ENCODE assay signal across 8 cellular contexts in the genomic region with DNA sequence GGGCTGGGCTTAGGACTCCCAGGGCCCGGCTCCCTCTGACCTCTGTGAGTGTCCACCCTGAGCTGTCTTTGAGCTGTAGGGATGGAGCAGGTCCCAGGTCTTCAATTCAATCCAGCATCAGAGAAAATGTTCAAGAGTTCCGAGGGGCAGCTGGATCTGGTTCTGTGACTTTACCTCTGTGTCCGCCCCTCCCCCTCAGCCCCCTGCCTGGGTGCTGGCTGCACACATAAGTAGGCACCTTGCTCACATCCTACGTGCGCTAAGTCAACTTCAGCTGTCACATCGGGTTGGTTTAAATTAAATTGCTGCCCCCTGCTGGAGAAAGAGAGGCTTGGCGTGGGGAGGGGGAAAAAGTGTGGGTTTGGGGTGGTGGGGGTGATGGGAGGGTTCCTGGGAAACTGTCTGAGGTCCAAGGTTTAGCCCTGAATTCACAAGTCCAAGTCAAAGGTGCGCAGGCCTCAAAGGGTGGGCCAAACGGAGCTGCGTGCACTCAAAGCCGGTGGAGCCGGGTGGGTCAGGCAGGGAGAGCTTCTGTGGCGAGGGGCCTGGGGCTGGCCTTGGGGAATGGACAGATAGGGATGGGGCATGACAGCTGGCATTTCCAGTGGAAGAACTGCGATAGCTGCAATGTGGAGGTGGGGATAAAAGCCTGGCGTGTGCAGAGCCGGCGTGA. TPM values are rescaled to one million over a fixed set of nuclear protein-coding genes. Genes with fewer than 3 reads are reported as not detected.
DNase-seq lines count a peak whose midpoint lies in the region; ATAC-seq, FAIRE-seq and TF ChIP-seq lines count a peak whose summit lies in the region.

No MANE protein-coding gene starts in this region.

- no peak overlapping the region for H2AFZ ChIP-seq in K562 (ENCODE audit: low read depth, low read length)
- H2AFZ ChIP-seq in mesenchymal stem cell (ENCODE audit: low read depth, low read length), result no peak overlapping the region

- H3K14ac ChIP-seq in mesenchymal stem cell (ENCODE audit: low read length in 2 of 2), result no peak overlapping the region

- no peak overlapping the region for H3K4me2 ChIP-seq in K562 (ENCODE audit: insufficient read depth, low read length)
- no peak overlapping the region for H3K4me2 ChIP-seq in mesenchymal stem cell (ENCODE audit: low read length, poor library complexity, severe bottlenecking)

- no peaks in the 10 kb centered on the region for H4K20me1 ChIP-seq in K562 (replicated peaks; ENCODE audit: control insufficient read depth, insufficient read depth, low read length)

- TF ChIP-seq CTCF in CD4-positive, alpha-beta T cell (IDR thresholded peaks at IDR 0.05), result peak; percentile 40
- TF ChIP-seq CTCF in HFFc6 (IDR thresholded peaks at IDR 0.05), result peak; percentile 83
- peak; percentile 6 to 53 (median 48); a peak in 5 of 6 replicates for TF ChIP-seq CTCF in K562 (IDR thresholded peaks at IDR 0.05 in 2 of 3, conservative IDR thresholded peaks at IDR 0.05 in 1 of 3; ENCODE audit: insufficient read depth in 2 of 3, low read depth in 1 of 3, low read length in 3 of 3)

- H3K4ac ChIP-seq in mesenchymal stem cell (ENCODE audit: low read depth in 1 of 2, low read length in 2 of 2), result no peak overlapping the region

- H3K9ac ChIP-seq in K562 (ENCODE audit: insufficient read depth in 1 of 2, low read depth in 2 of 2, low read length in 2 of 2) (no peak overlapping the region), mesenchymal stem cell (ENCODE audit: low read length) (no peak overlapping the region)

- H3K27me3 Mint-ChIP-seq in CD4-positive, alpha-beta T cell, result no peaks in the 10 kb centered on the region
- peaks cover 18% of the 10 kb centered on the region for H3K27me3 Mint-ChIP-seq in HFFc6 (ENCODE audit: insufficient read depth)

- H3K4me1 ChIP-seq in K562 (replicated peaks in 1 of 2; ENCODE audit: control insufficient read depth in 2 of 2, insufficient read depth in 2 of 2, low read length in 2 of 2) (peaks cover 0 to 3% of the 10 kb centered on the region in 2 experiments; a peak in 1 of 5 replicates), mesenchymal stem cell (ENCODE audit: control insufficient read depth, insufficient read depth, low read depth, low read length) (peaks cover 3% of the 10 kb centered on the region), aorta (ENCODE audit: control insufficient read depth in 1 of 2, insufficient read depth in 2 of 2, low read length in 2 of 2) (no peaks in the 10 kb centered on the region)

- no peak overlapping the region for H2BK120ac ChIP-seq in mesenchymal stem cell (ENCODE audit: low read depth, low read length)

- no peak overlapping the region for H3K4me3 Mint-ChIP-seq in CD4-positive, alpha-beta T cell
- H3K4me3 Mint-ChIP-seq in HFFc6, result no peak overlapping the region

- H2BK12ac ChIP-seq in mesenchymal stem cell (ENCODE audit: low read length in 2 of 2), result no peak overlapping the region

- intact Hi-C loops in CD4-positive, alpha-beta T cell (cut with DNase I, micrococcal nuclease), result no loop called here
- intact Hi-C loops in K562 (cut with micrococcal nuclease) (loop anchor here (5.0 kb wide), 2 partner anchors 70 to 100 kb away; no protein-coding TSS in a partner anchor), aorta (cut with DNase I) (no loop called here)

- H2BK5ac ChIP-seq in mesenchymal stem cell (ENCODE audit: low read depth, low read length, poor library complexity, severe bottlenecking), result no peak overlapping the region

- CTCF ChIA-PET in CD4-positive, alpha-beta T cell (lab: Charles Lee), result interaction anchor here (1.1 to 2.2 kb wide), 3 partner anchors 14 to 101 kb away, joined by 4 to 5 read pairs (median 4); no protein-coding TSS in a partner anchor
- CTCF ChIA-PET in K562 (lab: Yijun Ruan, JAX; ENCODE audit: low intra/inter-chr PET ratio), result interaction anchor here (0.6 to 0.8 kb wide), 3 partner anchors 101 to 423 kb away, joined by 3 to 4 read pairs (median 3); no protein-coding TSS in a partner anchor

- no peak overlapping the region for H2AK5ac ChIP-seq in mesenchymal stem cell (ENCODE audit: low read length, severe bottlenecking)

- no peaks in the 10 kb centered on the region for H3K36me3 ChIP-seq in K562 (ENCODE audit: control insufficient read depth, insufficient read depth, low read length)
- H3K36me3 ChIP-seq in mesenchymal stem cell (ENCODE audit: control insufficient read depth in 1 of 2, insufficient read depth in 2 of 2, low read depth in 1 of 2, low read length in 2 of 2), result no peaks in the 10 kb centered on the region
- H3K36me3 ChIP-seq in aorta (ENCODE audit: control insufficient read depth in 1 of 2, insufficient read depth in 2 of 2, low read length in 1 of 2), result no peaks in the 10 kb centered on the region

- peaks cover 5% of the 10 kb centered on the region for H3K4me1 Mint-ChIP-seq in CD4-positive, alpha-beta T cell (ENCODE audit: low read depth)
- peaks cover 2% of the 10 kb centered on the region; the same call in 1 of the 2 replicates for H3K4me1 Mint-ChIP-seq in HFFc6 (ENCODE audit: low read depth)

- TF ChIP-seq RAD21 in K562 (CRISPR knock-in tag; conservative IDR thresholded peaks at IDR 0.05 in 1 of 2, IDR thresholded peaks at IDR 0.05 in 1 of 2), result peak in 1 of 2 experiments; percentile 32; a peak in 2 of 4 replicates

- H3K4me3 ChIP-seq in K562 (no peak overlapping the region), mesenchymal stem cell (ENCODE audit: insufficient read depth in 1 of 2, low read depth in 1 of 2, low read length in 2 of 2) (no peak overlapping the region), aorta (ENCODE audit: low read length in 2 of 2) (no peak overlapping the region)

- DNase-seq in CD4-positive, alpha-beta T cell, result no peak
- DNase-seq in HFFc6, result no peak
- DNase-seq in K562 (ENCODE audit: extremely low read depth in 1 of 4, low spot score in 3 of 4), result peak; percentile 43 to 54 (median 46)
- peak; percentile 21 for DNase-seq in mesenchymal stem cell
- DNase-seq in aorta, result no peak
- DNase-seq in EL, result no peak

- H3K23ac ChIP-seq in mesenchymal stem cell (ENCODE audit: low read length in 2 of 2), result no peak overlapping the region

- no peaks in the 10 kb centered on the region for H3K79me1 ChIP-seq in mesenchymal stem cell (replicated peaks; ENCODE audit: low read length, poor library complexity, severe bottlenecking)

- H3K9me3 ChIP-seq in CD4-positive, alpha-beta T cell (ENCODE audit: control insufficient read depth, low read length), result no peaks in the 10 kb centered on the region
- no peaks in the 10 kb centered on the region for H3K9me3 ChIP-seq in K562 (replicated peaks; ENCODE audit: control insufficient read depth, insufficient read depth, low read depth, low read length)
- no peaks in the 10 kb centered on the region for H3K9me3 ChIP-seq in mesenchymal stem cell (ENCODE audit: control insufficient read depth, low read length)
- H3K9me3 ChIP-seq in aorta (ENCODE audit: control insufficient read depth, low read length), result no peaks in the 10 kb centered on the region

- H3K79me2 ChIP-seq in K562 (ENCODE audit: control insufficient read depth, insufficient read depth, low read length), result no peaks in the 10 kb centered on the region

- FAIRE-seq in K562 (lab: Jason Lieb, UNC), result peak; percentile 70

- H3K27ac Mint-ChIP-seq in CD4-positive, alpha-beta T cell, result no peak overlapping the region
- no peak overlapping the region for H3K27ac Mint-ChIP-seq in HFFc6

- no peak overlapping the region for H4K91ac ChIP-seq in mesenchymal stem cell (ENCODE audit: low read length)

- H2BK15ac ChIP-seq in mesenchymal stem cell (ENCODE audit: low read depth, poor library complexity, severe bottlenecking), result no peak overlapping the region

- H3K18ac ChIP-seq in mesenchymal stem cell (ENCODE audit: low read depth in 1 of 2, low read length in 2 of 2), result no peak overlapping the region

- no TSS peak for BruUV-seq in K562 (replicated peaks; lab: Mats Ljungman, UMichigan)

- H3K27ac ChIP-seq in CD4-positive, alpha-beta T cell (ENCODE audit: low read depth, low read length), result no peak overlapping the region
- H3K27ac ChIP-seq in K562 (ENCODE audit: extremely low read depth, low read depth, low read length) (no peak overlapping the region), mesenchymal stem cell (ENCODE audit: low read length, poor library complexity, severe bottlenecking) (no peak overlapping the region), aorta (ENCODE audit: low read depth in 1 of 2, low read length in 2 of 2) (no peak overlapping the region)

- no peaks in the 10 kb centered on the region for H3K9me3 Mint-ChIP-seq in CD4-positive, alpha-beta T cell
- no peaks in the 10 kb centered on the region for H3K9me3 Mint-ChIP-seq in HFFc6

- no peaks in the 10 kb centered on the region for H3K36me3 Mint-ChIP-seq in CD4-positive, alpha-beta T cell (ENCODE audit: low read depth)
- no peaks in the 10 kb centered on the region for H3K36me3 Mint-ChIP-seq in HFFc6 (ENCODE audit: low read depth)

- no peak for TF ChIP-seq EP300 in K562 (IDR thresholded peaks at IDR 0.05; ENCODE audit: low read length)

- TF ChIP-seq POLR2A in K562 (conservative IDR thresholded peaks at IDR 0.05), result no peak

- in situ Hi-C loops in K562 (cut with MboI), result no loop called here

- no peaks in the 10 kb centered on the region for H3K9me1 ChIP-seq in K562 (ENCODE audit: control insufficient read depth, insufficient read depth, low read length)

- WGBS in K562 (ENCODE audit: insufficient coverage, low coverage, missing lambda C conversion rate), result 9% methylated on average over 17 of the region's 17 CpGs
- 54% methylated on average over 13 of the region's 17 CpGs for WGBS in mesenchymal stem cell
- 37 to 43% methylated on average over 17 of the region's 17 CpGs for WGBS in aorta, 2 donors

- H4K8ac ChIP-seq in mesenchymal stem cell (ENCODE audit: low read length), result no peak overlapping the region

- POLR2A ChIA-PET in CD4-positive, alpha-beta T cell (lab: Charles Lee), result no interaction called here
- POLR2A ChIA-PET in K562 (lab: Yijun Ruan, JAX), result interaction anchor here (0.5 to 1.4 kb wide), 3 partner anchors 10 to 554 kb away, joined by 3 read pairs; no protein-coding TSS in a partner anchor

- ATAC-seq in CD4-positive, alpha-beta T cell (ENCODE audit: poor library complexity), result no peak
- peak; percentile 72 for ATAC-seq in K562
- ATAC-seq in aorta (ENCODE audit: low FRiP score), result no peak
- ATAC-seq in GM18502 (IDR thresholded peaks at IDR 0.05; ENCODE audit: poor library complexity, unreplicated experiment), result no peak
- no peak for ATAC-seq in HG03469 (IDR thresholded peaks at IDR 0.05; ENCODE audit: unreplicated experiment)

- no peaks in the 10 kb centered on the region for H3K27me3 ChIP-seq in CD4-positive, alpha-beta T cell (ENCODE audit: control insufficient read depth, insufficient read depth, low read length)
- peaks cover 14 to 51% of the 10 kb centered on the region in 2 experiments; a peak in 4 of 5 replicates for H3K27me3 ChIP-seq in K562 (ENCODE audit: control insufficient read depth in 2 of 2, insufficient read depth in 2 of 2, low read length in 2 of 2)
- peaks cover 28 to 76% of the 10 kb centered on the region in 2 experiments for H3K27me3 ChIP-seq in mesenchymal stem cell (ENCODE audit: control insufficient read depth in 1 of 2, insufficient read depth in 1 of 2, low read length in 2 of 2)
- no peaks in the 10 kb centered on the region for H3K27me3 ChIP-seq in aorta (ENCODE audit: control insufficient read depth in 1 of 2, insufficient read depth in 2 of 2, low read length in 1 of 2)

RNA-seq across cellular contexts. Expression of a gene that starts 3.0 kb away (rescaled TPM):
- total RNA-seq in CD4-positive, alpha-beta T cell, result not detected
- total RNA-seq in HFFc6 (2021; fragmentation: NEBNext Ultra II Directional; extraction: Animal tissue kit (Norgen Biotek cat#: 25700)), result not detected
- not detected in 2 replicates for total RNA-seq in K562 (2011; cell fraction: chromatin; rRNA removed; ENCODE audit: low replicate concordance)
- total RNA-seq in K562 (2011; cell fraction: nucleolus; rRNA removed), result not detected in 2 replicates
- total RNA-seq in K562 (2011; cell fraction: nucleoplasm; rRNA removed), result not detected in 2 replicates
- total RNA-seq in K562 (2014; rRNA removed) (not detected in 2 replicates), K562 (2014; rRNA removed; fragmentation: Illumina TruSeq; extraction: Trizol) (not detected in 2 replicates), K562 (2015; rRNA removed; fragmentation: Illumina TruSeq; extraction: Trizol) (not detected in 2 replicates), K562 (2021) (not detected in 2 replicates), aorta (not detected)
- polyA plus RNA-seq in K562 (2011; rRNA removed) (not detected in 2 replicates), K562 (2014; fragmentation: Illumina TruSeq; extraction: Trizol) (not detected in 2 replicates), K562 (2014; fragmentation: Nextera tagmentation; extraction: Ambion mirVana) (not detected), K562 (2014; rRNA removed) (not detected in 2 replicates), aorta (not detected)
- polyA plus RNA-seq in K562 (2011; cell fraction: cytosol; rRNA removed), result not detected in 2 replicates
- polyA plus RNA-seq in K562 (2011; cell fraction: nucleus; rRNA removed), result not detected in 2 replicates
- not detected in 2 replicates for polyA plus RNA-seq in K562 (2012)
- not detected in 2 replicates for polyA minus RNA-seq in K562 (2011; rRNA and poly(A)+ RNA removed)
- polyA minus RNA-seq in K562 (2011; cell fraction: cytosol; rRNA and poly(A)+ RNA removed), result not detected in 2 replicates
- not detected in 2 replicates for polyA minus RNA-seq in K562 (2011; cell fraction: nucleus; rRNA and poly(A)+ RNA removed)
- not detected for polyA plus RNA-seq in mesenchymal stem cell (2013, experiment 1 of 2)
- polyA plus RNA-seq in mesenchymal stem cell (2013, experiment 2 of 2), result not detected

RNA-seq across cellular contexts. Expression of a gene that starts 11.0 kb away (rescaled TPM):
- not detected for total RNA-seq in CD4-positive, alpha-beta T cell
- total RNA-seq in HFFc6 (2021; fragmentation: NEBNext Ultra II Directional; extraction: Animal tissue kit (Norgen Biotek cat#: 25700)), result under 1 TPM; 0.46 to 0.95 (median 0.73) TPM
- total RNA-seq in K562 (2011; cell fraction: chromatin; rRNA removed; ENCODE audit: low replicate concordance), result not detected in 2 replicates
- total RNA-seq in K562 (2011; cell fraction: nucleolus; rRNA removed), result not detected in 2 replicates
- not detected in 2 replicates for total RNA-seq in K562 (2011; cell fraction: nucleoplasm; rRNA removed)
- total RNA-seq in K562 (2014; rRNA removed) (not detected in 2 replicates), K562 (2014; rRNA removed; fragmentation: Illumina TruSeq; extraction: Trizol) (not detected in 2 replicates), K562 (2015; rRNA removed; fragmentation: Illumina TruSeq; extraction: Trizol) (not detected in 2 replicates), K562 (2021) (not detected in 2 replicates), aorta (not detected)
- polyA plus RNA-seq in K562 (2011; rRNA removed) (not detected in 2 replicates), K562 (2014; fragmentation: Illumina TruSeq; extraction: Trizol) (not detected in 2 replicates), K562 (2014; fragmentation: Nextera tagmentation; extraction: Ambion mirVana) (not detected), K562 (2014; rRNA removed) (not detected in 2 replicates), aorta (not detected)
- polyA plus RNA-seq in K562 (2011; cell fraction: cytosol; rRNA removed), result not detected in 2 replicates
- not detected in 2 replicates for polyA plus RNA-seq in K562 (2011; cell fraction: nucleus; rRNA removed)
- polyA plus RNA-seq in K562 (2012), result not detected in 2 replicates
- polyA minus RNA-seq in K562 (2011; rRNA and poly(A)+ RNA removed), result not detected in 2 replicates
- not detected in 2 replicates for polyA minus RNA-seq in K562 (2011; cell fraction: cytosol; rRNA and poly(A)+ RNA removed)
- not detected in 2 replicates for polyA minus RNA-seq in K562 (2011; cell fraction: nucleus; rRNA and poly(A)+ RNA removed)
- 0.03 TPM for polyA plus RNA-seq in mesenchymal stem cell (2013, experiment 1 of 2)
- polyA plus RNA-seq in mesenchymal stem cell (2013, experiment 2 of 2), result 0.01 TPM

RNA-seq across cellular contexts. Expression of a gene that starts 12.3 kb away (rescaled TPM):
- total RNA-seq in CD4-positive, alpha-beta T cell, result not detected
- not detected for total RNA-seq in HFFc6 (2021; fragmentation: NEBNext Ultra II Directional; extraction: Animal tissue kit (Norgen Biotek cat#: 25700))
- not detected in 2 replicates for total RNA-seq in K562 (2011; cell fraction: chromatin; rRNA removed; ENCODE audit: low replicate concordance)
- not detected in 2 replicates for total RNA-seq in K562 (2011; cell fraction: nucleolus; rRNA removed)
- total RNA-seq in K562 (2011; cell fraction: nucleoplasm; rRNA removed), result not detected in 2 replicates
- total RNA-seq in K562 (2014; rRNA removed), result not detected in 2 replicates
- total RNA-seq in K562 (2014; rRNA removed; fragmentation: Illumina TruSeq; extraction: Trizol), result not detected in 2 replicates
- not detected in 2 replicates for total RNA-seq in K562 (2015; rRNA removed; fragmentation: Illumina TruSeq; extraction: Trizol)
- total RNA-seq in K562 (2021), result not detected in 2 replicates
- polyA plus RNA-seq in K562 (2011; rRNA removed), result not detected in 2 replicates
- not detected in 2 replicates for polyA plus RNA-seq in K562 (2011; cell fraction: cytosol; rRNA removed)
- polyA plus RNA-seq in K562 (2011; cell fraction: nucleus; rRNA removed), result not detected in 2 replicates
- polyA plus RNA-seq in K562 (2012), result not detected in 2 replicates
- polyA plus RNA-seq in K562 (2014; fragmentation: Illumina TruSeq; extraction: Trizol), result not detected in 2 replicates
- not detected for polyA plus RNA-seq in K562 (2014; fragmentation: Nextera tagmentation; extraction: Ambion mirVana)
- polyA plus RNA-seq in K562 (2014; rRNA removed), result not detected in 2 replicates
- not detected in 2 replicates for polyA minus RNA-seq in K562 (2011; rRNA and poly(A)+ RNA removed)
- polyA minus RNA-seq in K562 (2011; cell fraction: cytosol; rRNA and poly(A)+ RNA removed), result not detected in 2 replicates
- not detected in 2 replicates for polyA minus RNA-seq in K562 (2011; cell fraction: nucleus; rRNA and poly(A)+ RNA removed)
- polyA plus RNA-seq in mesenchymal stem cell (2013, experiment 1 of 2), result not detected
- not detected for polyA plus RNA-seq in mesenchymal stem cell (2013, experiment 2 of 2)
- total RNA-seq in aorta, result not detected
- not detected for polyA plus RNA-seq in aorta

Comparison
In these comparisons a context has a peak if more than half of its experiments do, and no peak if none do; other contexts are left out.
1. DNase-seq: peak in K562 (4 of 4) and mesenchymal stem cell (single experiment); none in CD4-positive, alpha-beta T cell (0 of 10), HFFc6 (single experiment), aorta (0 of 2) and EL (single experiment).
2. Peak in every context shown above with its lines, with median percentiles within 50 percentile points of each other: CTCF ChIP-seq.